Comparison of ENCODE assay signal across 12 cellular contexts in the genomic region with DNA sequence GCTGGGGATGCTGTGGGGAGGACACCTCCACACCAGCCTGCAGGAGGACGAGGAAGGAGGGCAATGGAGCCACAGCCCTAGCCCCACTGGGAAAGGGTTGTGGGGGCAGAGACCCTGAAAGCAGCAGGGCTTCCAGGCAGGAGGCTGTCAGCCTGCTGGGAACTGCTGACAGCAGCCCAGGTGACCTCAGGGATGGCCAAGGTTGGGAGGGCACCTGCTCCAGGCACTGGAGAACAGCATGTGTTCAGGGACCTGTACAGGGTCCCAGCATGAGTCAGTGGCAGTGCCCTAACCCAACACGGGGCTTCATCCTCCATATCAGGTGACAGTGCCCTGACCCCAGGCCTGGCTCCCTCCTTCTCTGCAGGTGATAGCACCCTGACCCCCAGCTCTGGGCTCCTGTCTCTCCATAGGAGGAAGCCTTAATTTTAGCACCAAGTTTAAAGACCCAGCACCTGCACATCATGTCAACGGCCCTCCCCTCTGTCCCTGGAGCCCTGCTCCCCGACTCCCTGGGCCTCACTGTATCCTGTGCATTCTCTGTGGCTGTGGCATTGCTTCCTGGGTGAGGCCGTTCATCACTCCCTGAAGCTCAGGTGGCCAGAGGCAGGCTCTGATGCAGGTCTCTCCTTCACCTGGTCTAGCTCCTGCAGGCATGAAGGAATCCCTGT.
"Had no signal": no experiment of that assay in that cellular context is flagged by ENCODE, and none has a peak within 500 bp of the region (broad histone marks: within the 10 kb centered on the region; RNA-seq: fewer than 3 reads in every experiment).

No MANE protein-coding gene starts in this region.

- H3K4me1 ChIP-seq: parathyroid adenoma had no signal

- H3K27ac Mint-ChIP-seq: activated naive CD4-positive, alpha-beta T cell treated with anti-CD3 and anti-CD28 coated beads for 36 hours; T-helper 1 cell treated with Interleukin-12 subunit alpha and Interleukin-12 subunit beta and Interleukin-4 antibody, amounts not matched to agents 30 μg/mL and 1 μg/mL, for 36 hours had no signal

- H3K4me3 Mint-ChIP-seq: activated naive CD4-positive, alpha-beta T cell treated with anti-CD3 and anti-CD28 coated beads for 36 hours; T-helper 1 cell treated with Interleukin-12 subunit alpha and Interleukin-12 subunit beta and Interleukin-4 antibody, amounts not matched to agents 30 μg/mL and 1 μg/mL, for 36 hours had no signal

- H3K27me3 ChIP-seq: cardiac muscle cell, gastrocnemius medialis, heart right ventricle had no signal

- ATAC-seq: gastrocnemius medialis, SK-N-SH treated with all-trans-retinoic acid at 6 μM for 48 hours had no signal

- H3K79me2 ChIP-seq: parathyroid adenoma had no signal

- H3K36me3 ChIP-seq: cardiac muscle cell, gastrocnemius medialis had no signal

- DNase-seq: activated CD4-positive, alpha-beta T cell treated with anti-CD3 and anti-CD28 coated beads for 48 hours; activated naive CD4-positive, alpha-beta T cell treated with anti-CD3 and anti-CD28 coated beads for 36 hours; activated T-cell treated with anti-CD3 and anti-CD28 coated beads for 4 hours; gastrocnemius medialis; heart right ventricle; stimulated activated CD4-positive, alpha-beta T cell treated with anti-CD3 and anti-CD28 coated beads, Interleukin-2, amount 100 ng/mL, for 48 hours; stimulated activated naive CD4-positive, alpha-beta T cell had no signal

- H3K27ac ChIP-seq: cardiac muscle cell, epithelial cell of prostate, gastrocnemius medialis, heart right ventricle, parathyroid adenoma had no signal

- H2AFZ ChIP-seq: parathyroid adenoma had no signal

- H3K9ac ChIP-seq: parathyroid adenoma had no signal

- H3K9me3 ChIP-seq: gastrocnemius medialis, heart right ventricle had no signal

- H3K4me3 ChIP-seq: cardiac muscle cell, gastrocnemius medialis, heart right ventricle had no signal

- H3K9me3 Mint-ChIP-seq: activated naive CD4-positive, alpha-beta T cell treated with anti-CD3 and anti-CD28 coated beads for 36 hours; T-helper 1 cell treated with Interleukin-12 subunit alpha and Interleukin-12 subunit beta and Interleukin-4 antibody, amounts not matched to agents 30 μg/mL and 1 μg/mL, for 36 hours had no signal
